In the genomic region with DNA sequence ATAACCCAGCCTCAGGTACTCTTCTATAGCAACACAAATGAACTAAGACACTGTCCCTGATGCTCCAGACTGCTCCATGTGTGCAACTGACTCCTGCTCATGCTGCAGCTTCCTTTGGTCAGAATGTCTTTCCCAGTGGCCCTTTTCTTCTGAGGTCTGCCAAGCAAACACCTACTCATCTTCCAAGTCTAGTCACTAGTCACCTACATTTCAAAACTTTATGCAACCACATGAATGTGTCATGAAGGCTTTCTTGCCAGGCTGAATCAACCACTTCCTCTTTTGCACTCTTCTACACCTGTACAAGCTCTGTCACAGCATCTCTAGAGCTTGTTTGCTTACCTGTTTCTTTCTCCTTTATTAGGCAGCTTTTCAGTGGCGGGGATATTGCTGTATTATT, we compare ENCODE assay signal across 13 cellular contexts.
DNase-seq lines count a peak whose midpoint lies in the region; ATAC-seq and TF ChIP-seq lines count a peak whose summit lies in the region.
"Had no signal": no experiment of that assay in that cellular context is flagged by ENCODE, and none has a peak within 500 bp of the region (broad histone marks: within the 10 kb centered on the region; RNA-seq: fewer than 3 reads in every experiment).

No MANE protein-coding gene starts in this region.

- intact Hi-C loops in uterus (cut with DNase I; ENCODE audit: low total_unique reads), result no loop called here

- no peak overlapping the region for H3K9ac ChIP-seq in Karpas-422 (ENCODE audit: low read length)

- ATAC-seq in HG02642 (IDR thresholded peaks at IDR 0.05; ENCODE audit: poor library complexity, unreplicated experiment), result peak; percentile 90
- ATAC-seq: body of pancreas, right lobe of liver, SK-N-SH treated with all-trans-retinoic acid at 6 μM for 48 hours had no signal

- H3K27ac ChIP-seq in Karpas-422 (ENCODE audit: low read length), result no peak overlapping the region
- no peak overlapping the region for H3K27ac ChIP-seq in uterus
- H3K27ac ChIP-seq: body of pancreas, right lobe of liver, tibial artery had no signal

- no peak for TF ChIP-seq CTCF in uterus (IDR thresholded peaks at IDR 0.05)

- no peak overlapping the region for H3K4me3 ChIP-seq in Karpas-422 (ENCODE audit: low read length)
- H3K4me3 ChIP-seq in uterus, result no peak overlapping the region
- H3K4me3 ChIP-seq: body of pancreas, right lobe of liver, tibial artery had no signal

- no peak for TF ChIP-seq POLR2A in uterus (IDR thresholded peaks at IDR 0.05)

- no peaks in the 10 kb centered on the region for H3K27me3 ChIP-seq in Karpas-422 (ENCODE audit: low read length)
- no peaks in the 10 kb centered on the region for H3K27me3 ChIP-seq in uterus
- H3K27me3 ChIP-seq: body of pancreas, right lobe of liver, tibial artery had no signal

- peak; percentile 4 for DNase-seq in NOMO-1 treated with DMSO at 0.1 percent for 48 hours (lab: John Stamatoyannopoulos, UW; ENCODE audit: unreplicated experiment)
- DNase-seq in NOMO-1 treated with dmso at 0.1 percent for 144 hours (lab: John Stamatoyannopoulos, UW; ENCODE audit: unreplicated experiment), result no peak
- DNase-seq in Karpas-422, result peak; percentile 54
- peak; percentile 13 for DNase-seq in glomerular visceral epithelial cell (ENCODE audit: extremely low spot score)
- no peak for DNase-seq in uterus
- DNase-seq in NCI-H1048 (lab: John Stamatoyannopoulos, UW), result no peak
- DNase-seq in NCI-H2196 (lab: John Stamatoyannopoulos, UW; ENCODE audit: unreplicated experiment), result no peak
- DNase-seq: 8988T, body of pancreas, right lobe of liver, tibial artery had no signal

- no peaks in the 10 kb centered on the region for H4K20me1 ChIP-seq in Karpas-422 (ENCODE audit: insufficient read depth, low read depth, low read length)

- no peak overlapping the region for H3K4me2 ChIP-seq in Karpas-422 (ENCODE audit: low read depth, low read length, poor library complexity, severe bottlenecking)

- no peaks in the 10 kb centered on the region for H3K79me2 ChIP-seq in Karpas-422 (ENCODE audit: low read length)

- H3K36me3 ChIP-seq in Karpas-422 (ENCODE audit: insufficient read depth, low read length) (no peaks in the 10 kb centered on the region), uterus (no peaks in the 10 kb centered on the region)
- H3K36me3 ChIP-seq: right lobe of liver, tibial artery had no signal

- H2AFZ ChIP-seq in Karpas-422 (ENCODE audit: low read length), result no peak overlapping the region

- H3K9me3 ChIP-seq in Karpas-422 (ENCODE audit: low read length), result no peaks in the 10 kb centered on the region
- no peaks in the 10 kb centered on the region for H3K9me3 ChIP-seq in uterus
- H3K9me3 ChIP-seq: body of pancreas, right lobe of liver, tibial artery had no signal

- no peaks in the 10 kb centered on the region for H3K9me2 ChIP-seq in Karpas-422 (replicated peaks; ENCODE audit: insufficient read depth, low read length)

- H3K4me1 ChIP-seq in Karpas-422 (ENCODE audit: low read length), result no peaks in the 10 kb centered on the region
- no peaks in the 10 kb centered on the region for H3K4me1 ChIP-seq in uterus
- H3K4me1 ChIP-seq: body of pancreas, right lobe of liver, tibial artery had no signal

Comparison
In these comparisons a context has a peak if more than half of its experiments do, and no peak if none do; other contexts are left out.
1. DNase-seq: peak in NOMO-1 treated with DMSO at 0.1 percent for 48 hours (single experiment), Karpas-422 (single experiment) and glomerular visceral epithelial cell (single experiment); none in NOMO-1 treated with dmso at 0.1 percent for 144 hours (single experiment), uterus (0 of 2), NCI-H1048 (single experiment) and NCI-H2196 (single experiment).